ENCODE assay signal across 14 cellular contexts in genomic region chr10:73779018-73779417, GRCh38. TPM values are rescaled to one million over a fixed set of nuclear protein-coding genes. Genes with fewer than 3 reads are reported as not detected.
A peak's percentile ranks its signal among the peaks of the same experiment; 100 is the strongest.
DNase-seq lines count a peak whose midpoint lies in the region; ATAC-seq, FAIRE-seq and TF ChIP-seq lines count a peak whose summit lies in the region.
"Had no signal": no experiment of that assay in that cellular context is flagged by ENCODE, and none has a peak within 500 bp of the region (broad histone marks: within the 10 kb centered on the region; RNA-seq: fewer than 3 reads in every experiment).

No MANE protein-coding gene starts in this region.

- no peak overlapping the region for H3K27ac Mint-ChIP-seq in nephron
- peak overlapping the region; percentile 65 for H3K27ac Mint-ChIP-seq in stimulated activated naive B cell treated with anti-CD40 and anti-IgM and Interleukin-4, amounts not matched to agents 10 μg/mL and 1 μg/mL and 100 μg/mL, for 72 hours

- H3K36me3 ChIP-seq in HepG2 (replicated peaks in 1 of 2; ENCODE audit: control insufficient read depth in 1 of 2, insufficient read depth in 2 of 2, low read length in 2 of 2) (peaks cover 1 to 13% of the 10 kb centered on the region in 2 experiments; a peak in 3 of 5 replicates), right lobe of liver (peaks cover 0 to 4% (median 2%) of the 10 kb centered on the region in 4 donors), osteoblast (ENCODE audit: insufficient read depth, low read length) (peaks cover 40% of the 10 kb centered on the region)

- ATAC-seq in HepG2 = no peak
- no peak for ATAC-seq in right lobe of liver
- ATAC-seq in stimulated activated naive B cell treated with anti-CD40 and anti-IgM and Interleukin-4, amounts not matched to agents 10 μg/mL and 1 μg/mL and 100 μg/mL, for 72 hours (replicated peaks) = no peak

- TF ChIP-seq CTCF in HepG2 (CRISPR knock-in tag; IDR thresholded peaks at IDR 0.05) = no peak
- no peak for TF ChIP-seq CTCF in right lobe of liver (IDR thresholded peaks at IDR 0.05)
- TF ChIP-seq CTCF in nephron (IDR thresholded peaks at IDR 0.05; ENCODE audit: unreplicated experiment in 3 of 3) = no peak
- no peak for TF ChIP-seq CTCF in osteoblast (IDR thresholded peaks at IDR 0.05; ENCODE audit: extremely low read depth, low read depth, low read length)

- no peaks in the 10 kb centered on the region; a peak in 1 of 5 replicates for H3K27me3 ChIP-seq in HepG2 (ENCODE audit: control insufficient read depth in 1 of 2, insufficient read depth in 2 of 2, low read length in 2 of 2)
- H3K27me3 ChIP-seq in right lobe of liver = no peaks in the 10 kb centered on the region
- H3K27me3 ChIP-seq in osteoblast (ENCODE audit: insufficient read depth, low read length) = no peaks in the 10 kb centered on the region

- H3K4me1 Mint-ChIP-seq in nephron = peaks cover 52% of the 10 kb centered on the region
- H3K4me1 Mint-ChIP-seq in stimulated activated naive B cell treated with anti-CD40 and anti-IgM and Interleukin-4, amounts not matched to agents 10 μg/mL and 1 μg/mL and 100 μg/mL, for 72 hours = peaks cover 24 to 54% of the 10 kb centered on the region in 2 donors

- no peak for TF ChIP-seq POLR2A in HepG2 (IDR thresholded peaks at IDR 0.05; ENCODE audit: insufficient read depth in 1 of 2, low read depth in 2 of 2, low read length in 2 of 2)
- no peak for TF ChIP-seq POLR2A in right lobe of liver (IDR thresholded peaks at IDR 0.05)

- POLR2A ChIA-PET in HepG2 (lab: Yijun Ruan, JAX) = no interaction called here

- no peak for DNase-seq in HepG2 (ENCODE audit: low spot score)
- DNase-seq in right lobe of liver = no peak
- DNase-seq in stimulated activated naive B cell treated with anti-CD40 and anti-IgM and Interleukin-4, amounts not matched to agents 10 μg/mL and 1 μg/mL and 100 μg/mL, for 72 hours = no peak
- DNase-seq in osteoblast (ENCODE audit: insufficient read length, low spot score, missing footprints) = no peak
- DNase-seq in SW 1271 (lab: John Stamatoyannopoulos, UW) = no peak
- DNase-seq: ACHN; C1 segment of cervical spinal cord; Calu3; CD4-positive, alpha-beta T cell; DMS 273 treated with DMSO at 0.1 percent for 48 hours had no signal

- no peak overlapping the region for H2AFZ ChIP-seq in HepG2 (ENCODE audit: low read length)
- no peak overlapping the region for H2AFZ ChIP-seq in osteoblast (ENCODE audit: low read length)
- H2AFZ ChIP-seq: GM23248 had no signal

- no peaks in the 10 kb centered on the region for H3K27me3 Mint-ChIP-seq in nephron (ENCODE audit: low read depth)
- no peaks in the 10 kb centered on the region for H3K27me3 Mint-ChIP-seq in stimulated activated naive B cell treated with anti-CD40 and anti-IgM and Interleukin-4, amounts not matched to agents 10 μg/mL and 1 μg/mL and 100 μg/mL, for 72 hours
- H3K27me3 Mint-ChIP-seq: CD4-positive, alpha-beta T cell had no signal

- peaks cover 7% of the 10 kb centered on the region; the same call in 1 of the 2 replicates for H4K20me1 ChIP-seq in HepG2 (ENCODE audit: insufficient read depth, low read length)
- H4K20me1 ChIP-seq in osteoblast (ENCODE audit: insufficient read depth, low read length) = peaks cover 16% of the 10 kb centered on the region

- H3K4me1 ChIP-seq in HepG2 (ENCODE audit: insufficient read depth, low read length) (peaks cover 39% of the 10 kb centered on the region), right lobe of liver (peaks cover 0 to 34% (median 4%) of the 10 kb centered on the region in 4 donors), osteoblast (ENCODE audit: insufficient read depth, low read length) (peaks cover 41% of the 10 kb centered on the region)

- H3K9ac ChIP-seq in HepG2 (ENCODE audit: insufficient read depth, low read depth, low read length) = no peak overlapping the region
- H3K9ac ChIP-seq: GM23248 had no signal

- H3K9me3 ChIP-seq in HepG2 (ENCODE audit: low read length) = no peaks in the 10 kb centered on the region
- no peaks in the 10 kb centered on the region for H3K9me3 ChIP-seq in right lobe of liver
- H3K9me3 ChIP-seq in osteoblast (ENCODE audit: low read depth, low read length) = no peaks in the 10 kb centered on the region

- WGBS in HepG2 (ENCODE audit: low lambda C conversion rate) = 99% methylated on average over 5 of the region's 5 CpGs
- 100% methylated on average over 3 of the region's 5 CpGs for WGBS in right lobe of liver (ENCODE audit: insufficient coverage, low coverage, low lambda C conversion rate, missing lambda C conversion rate)

- H3K79me2 ChIP-seq in HepG2 (ENCODE audit: insufficient read depth, low read length) (peaks cover 64% of the 10 kb centered on the region), osteoblast (ENCODE audit: insufficient read depth, low read length) (peaks cover 86% of the 10 kb centered on the region)

- no peak for TF ChIP-seq RAD21 in HepG2 (CRISPR knock-in tag; IDR thresholded peaks at IDR 0.05)

- in situ Hi-C loops in HepG2 (cut with HindIII; ENCODE audit: extremely low pct_ligation_motif_present, low pct_unique_long_range_greater_than_20kb) = no loop called here

- peaks cover 33% of the 10 kb centered on the region for H3K36me3 Mint-ChIP-seq in nephron (ENCODE audit: low read depth)
- H3K36me3 Mint-ChIP-seq in stimulated activated naive B cell treated with anti-CD40 and anti-IgM and Interleukin-4, amounts not matched to agents 10 μg/mL and 1 μg/mL and 100 μg/mL, for 72 hours = peaks cover 18 to 30% of the 10 kb centered on the region in 2 donors

- H3K9me3 Mint-ChIP-seq in nephron = no peaks in the 10 kb centered on the region
- no peaks in the 10 kb centered on the region for H3K9me3 Mint-ChIP-seq in stimulated activated naive B cell treated with anti-CD40 and anti-IgM and Interleukin-4, amounts not matched to agents 10 μg/mL and 1 μg/mL and 100 μg/mL, for 72 hours
- H3K9me3 Mint-ChIP-seq: CD4-positive, alpha-beta T cell had no signal

- FAIRE-seq in HepG2 (lab: Jason Lieb, UNC) = no peak
- FAIRE-seq: GM18507, H54 had no signal

- no TSS peak for BruUV-seq in HepG2 (replicated peaks; lab: Mats Ljungman, UMichigan)

- TF ChIP-seq EP300 in HepG2 (IDR thresholded peaks at IDR 0.05; ENCODE audit: low read depth in 2 of 2, low read length in 2 of 2) = no peak
- TF ChIP-seq EP300 in HepG2 (CRISPR knock-in tag; IDR thresholded peaks at IDR 0.05; ENCODE audit: borderline replicate concordance) = no peak

- H3K27ac ChIP-seq in HepG2 (ENCODE audit: extremely low read length, insufficient read depth, low read length) = no peak overlapping the region
- H3K27ac ChIP-seq in right lobe of liver = no peak overlapping the region
- no peak overlapping the region for H3K27ac ChIP-seq in osteoblast (ENCODE audit: low read depth, low read length)
- H3K27ac ChIP-seq: GM23248 had no signal

- no peak overlapping the region for H3K4me2 ChIP-seq in HepG2 (ENCODE audit: low read depth, low read length)
- no peak overlapping the region for H3K4me2 ChIP-seq in osteoblast (ENCODE audit: insufficient read depth, low read length)

- CTCF ChIA-PET in HepG2 (lab: Yijun Ruan, JAX; ENCODE audit: low intra/inter-chr PET ratio, low total read pairs) = no interaction called here

- peak overlapping the region in 2 of 3 experiments; percentile 11 to 14 for H3K4me3 Mint-ChIP-seq in nephron
- H3K4me3 Mint-ChIP-seq in stimulated activated naive B cell treated with anti-CD40 and anti-IgM and Interleukin-4, amounts not matched to agents 10 μg/mL and 1 μg/mL and 100 μg/mL, for 72 hours = no peak overlapping the region

- H3K4me3 ChIP-seq in HepG2 (replicated peaks in 1 of 3; ENCODE audit: insufficient read depth in 1 of 3, low read depth in 2 of 3, low read length in 3 of 3) (no peak overlapping the region), right lobe of liver (no peak overlapping the region), osteoblast (ENCODE audit: insufficient read depth, low read length) (no peak overlapping the region)
- H3K4me3 ChIP-seq: GM23248 had no signal

- intact Hi-C loops in HepG2 (cut with micrococcal nuclease; ENCODE audit: unreplicated experiment) = no loop called here
- intact Hi-C loops in right lobe of liver (cut with DNase I) = no loop called here

RNA-seq across cellular contexts. Expression of gene CHCHD1, which starts 2.8 kb away (rescaled TPM):
- total RNA-seq in HepG2 (2016; rRNA removed; fragmentation: Illumina TruSeq; extraction: Trizol) = 71.2 and 91.7 TPM in 2 replicates
- total RNA-seq in HepG2 (2016; cell fraction: cytosol; rRNA removed; fragmentation: Illumina TruSeq; extraction: Trizol; ENCODE audit: low read depth) = 16.2 and 16.7 TPM in 2 replicates
- 69.8 and 94.8 TPM in 2 replicates for total RNA-seq in HepG2 (2016; cell fraction: insoluble cytoplasmic fraction; rRNA removed; fragmentation: Illumina TruSeq; extraction: Trizol)
- 32.5 and 34.2 TPM in 2 replicates for total RNA-seq in HepG2 (2016; cell fraction: membrane; rRNA removed; fragmentation: Illumina TruSeq; extraction: Trizol)
- 30.4 and 32.6 TPM in 2 replicates for total RNA-seq in HepG2 (2016; cell fraction: nucleus; rRNA removed; fragmentation: Illumina TruSeq; extraction: Trizol)
- polyA plus RNA-seq in HepG2 (2011; rRNA removed) = 30.6 and 36.9 TPM in 2 replicates
- polyA plus RNA-seq in HepG2 (2011; cell fraction: cytosol; rRNA removed) = 35.1 and 36.6 TPM in 2 replicates
- 8.8 and 9.9 TPM in 2 replicates for polyA plus RNA-seq in HepG2 (2011; cell fraction: nucleus; rRNA removed)
- 40.1 and 41.3 TPM in 2 replicates for polyA plus RNA-seq in HepG2 (2012)
- polyA plus RNA-seq in HepG2 (2016; cell fraction: cytosol; fragmentation: Illumina TruSeq; extraction: Trizol; ENCODE audit: low read depth) = 16.6 and 17.9 TPM in 2 replicates
- polyA plus RNA-seq in HepG2 (2016; cell fraction: insoluble cytoplasmic fraction; fragmentation: Illumina TruSeq; extraction: Trizol; ENCODE audit: low read depth) = 90.2 and 95.1 TPM in 2 replicates
- polyA plus RNA-seq in HepG2 (2016; cell fraction: membrane; fragmentation: Illumina TruSeq; extraction: Trizol; ENCODE audit: low read depth) = 27.2 and 27.4 TPM in 2 replicates
- polyA plus RNA-seq in HepG2 (2016; cell fraction: nucleus; fragmentation: Illumina TruSeq; extraction: Trizol; ENCODE audit: insufficient read depth, low read depth) = 45.9 and 52.1 TPM in 2 replicates
- polyA minus RNA-seq in HepG2 (2011; rRNA and poly(A)+ RNA removed; ENCODE audit: low replicate concordance) = 5.0 and 8.3 TPM in 2 replicates
- polyA minus RNA-seq in HepG2 (2011; cell fraction: cytosol; rRNA and poly(A)+ RNA removed) = 5.5 TPM in 2 replicates
- polyA minus RNA-seq in HepG2 (2011; cell fraction: nucleus; rRNA and poly(A)+ RNA removed) = 7.7 and 9.1 TPM in 2 replicates
- total RNA-seq in right lobe of liver = 10 to 100 TPM; 13.0 to 25.1 (median 17.4) TPM
- total RNA-seq in osteoblast = 11.2 and 12.7 TPM in 2 replicates

RNA-seq across cellular contexts. Expression of gene ZSWIM8, which starts 6.4 kb away (rescaled TPM):
- total RNA-seq in HepG2 (2016; rRNA removed; fragmentation: Illumina TruSeq; extraction: Trizol) (21.0 and 39.9 TPM in 2 replicates), right lobe of liver (100 to 1,000 TPM in 1 of 6 experiments, 10 to 100 TPM in 5; 52.2 to 107 (median 77.5) TPM), osteoblast (63.1 and 76.7 TPM in 2 replicates)
- total RNA-seq in HepG2 (2016; cell fraction: cytosol; rRNA removed; fragmentation: Illumina TruSeq; extraction: Trizol; ENCODE audit: low read depth) = 5.7 and 8.2 TPM in 2 replicates
- total RNA-seq in HepG2 (2016; cell fraction: insoluble cytoplasmic fraction; rRNA removed; fragmentation: Illumina TruSeq; extraction: Trizol) = 13.7 and 36.6 TPM in 2 replicates
- total RNA-seq in HepG2 (2016; cell fraction: membrane; rRNA removed; fragmentation: Illumina TruSeq; extraction: Trizol) = 9.3 and 11.2 TPM in 2 replicates
- total RNA-seq in HepG2 (2016; cell fraction: nucleus; rRNA removed; fragmentation: Illumina TruSeq; extraction: Trizol) = 35.4 and 47.5 TPM in 2 replicates
- 98.2 and 142 TPM in 2 replicates for polyA plus RNA-seq in HepG2 (2011; rRNA removed)
- 41.1 and 57.3 TPM in 2 replicates for polyA plus RNA-seq in HepG2 (2011; cell fraction: cytosol; rRNA removed)
- polyA plus RNA-seq in HepG2 (2011; cell fraction: nucleus; rRNA removed) = 505 and 598 TPM in 2 replicates
- 43.3 and 58.7 TPM in 2 replicates for polyA plus RNA-seq in HepG2 (2012)
- 3.7 and 6.8 TPM in 2 replicates for polyA plus RNA-seq in HepG2 (2016; cell fraction: cytosol; fragmentation: Illumina TruSeq; extraction: Trizol; ENCODE audit: low read depth)
- 21.2 and 30.3 TPM in 2 replicates for polyA plus RNA-seq in HepG2 (2016; cell fraction: insoluble cytoplasmic fraction; fragmentation: Illumina TruSeq; extraction: Trizol; ENCODE audit: low read depth)
- polyA plus RNA-seq in HepG2 (2016; cell fraction: membrane; fragmentation: Illumina TruSeq; extraction: Trizol; ENCODE audit: low read depth) = 6.6 and 11.5 TPM in 2 replicates
- polyA plus RNA-seq in HepG2 (2016; cell fraction: nucleus; fragmentation: Illumina TruSeq; extraction: Trizol; ENCODE audit: insufficient read depth, low read depth) = 118 and 128 TPM in 2 replicates
- polyA minus RNA-seq in HepG2 (2011; rRNA and poly(A)+ RNA removed; ENCODE audit: low replicate concordance) = 83.5 and 181 TPM in 2 replicates
- 31.5 and 36.5 TPM in 2 replicates for polyA minus RNA-seq in HepG2 (2011; cell fraction: cytosol; rRNA and poly(A)+ RNA removed)
- 64.2 and 73.5 TPM in 2 replicates for polyA minus RNA-seq in HepG2 (2011; cell fraction: nucleus; rRNA and poly(A)+ RNA removed)

RNA-seq across cellular contexts. Expression of gene NDST2, which starts 32.4 kb away (rescaled TPM):
- 5.6 and 10.7 TPM in 2 replicates for total RNA-seq in HepG2 (2016; rRNA removed; fragmentation: Illumina TruSeq; extraction: Trizol)
- 16.0 and 17.7 TPM in 2 replicates for total RNA-seq in HepG2 (2016; cell fraction: cytosol; rRNA removed; fragmentation: Illumina TruSeq; extraction: Trizol; ENCODE audit: low read depth)
- 5.8 and 12.0 TPM in 2 replicates for total RNA-seq in HepG2 (2016; cell fraction: insoluble cytoplasmic fraction; rRNA removed; fragmentation: Illumina TruSeq; extraction: Trizol)
- total RNA-seq in HepG2 (2016; cell fraction: membrane; rRNA removed; fragmentation: Illumina TruSeq; extraction: Trizol) = 14.8 and 15.7 TPM in 2 replicates
- 12.9 and 13.7 TPM in 2 replicates for total RNA-seq in HepG2 (2016; cell fraction: nucleus; rRNA removed; fragmentation: Illumina TruSeq; extraction: Trizol)
- polyA plus RNA-seq in HepG2 (2011; rRNA removed) = 25.5 and 30.1 TPM in 2 replicates
- 15.0 and 15.4 TPM in 2 replicates for polyA plus RNA-seq in HepG2 (2011; cell fraction: cytosol; rRNA removed)
- 56.8 and 69.5 TPM in 2 replicates for polyA plus RNA-seq in HepG2 (2011; cell fraction: nucleus; rRNA removed)
- 12.6 and 13.9 TPM in 2 replicates for polyA plus RNA-seq in HepG2 (2012)
- polyA plus RNA-seq in HepG2 (2016; cell fraction: cytosol; fragmentation: Illumina TruSeq; extraction: Trizol; ENCODE audit: low read depth) = 16.0 and 16.1 TPM in 2 replicates
- polyA plus RNA-seq in HepG2 (2016; cell fraction: insoluble cytoplasmic fraction; fragmentation: Illumina TruSeq; extraction: Trizol; ENCODE audit: low read depth) = 6.2 and 6.4 TPM in 2 replicates
- 9.1 and 12.0 TPM in 2 replicates for polyA plus RNA-seq in HepG2 (2016; cell fraction: membrane; fragmentation: Illumina TruSeq; extraction: Trizol; ENCODE audit: low read depth)
- polyA plus RNA-seq in HepG2 (2016; cell fraction: nucleus; fragmentation: Illumina TruSeq; extraction: Trizol; ENCODE audit: insufficient read depth, low read depth) = 24.6 and 30.8 TPM in 2 replicates
- 20.2 and 41.2 TPM in 2 replicates for polyA minus RNA-seq in HepG2 (2011; rRNA and poly(A)+ RNA removed; ENCODE audit: low replicate concordance)
- polyA minus RNA-seq in HepG2 (2011; cell fraction: cytosol; rRNA and poly(A)+ RNA removed) = 10.4 and 10.5 TPM in 2 replicates
- polyA minus RNA-seq in HepG2 (2011; cell fraction: nucleus; rRNA and poly(A)+ RNA removed) = 55.5 and 70.7 TPM in 2 replicates
- 10 to 100 TPM in 5 of 6 experiments, 1 to 10 TPM in 1; 9.5 to 14.8 (median 12.2) TPM for total RNA-seq in right lobe of liver
- 30.4 and 35.8 TPM in 2 replicates for total RNA-seq in osteoblast

RNA-seq across cellular contexts. Expression of gene SEC24C, which starts 34.8 kb away (rescaled TPM):
- total RNA-seq in HepG2 (2016; rRNA removed; fragmentation: Illumina TruSeq; extraction: Trizol) (63.1 and 66.5 TPM in 2 replicates), right lobe of liver (10 to 100 TPM; 39.4 to 43.4 (median 41.0) TPM), osteoblast (28.3 and 28.6 TPM in 2 replicates)
- total RNA-seq in HepG2 (2016; cell fraction: cytosol; rRNA removed; fragmentation: Illumina TruSeq; extraction: Trizol; ENCODE audit: low read depth) = 5.7 and 6.6 TPM in 2 replicates
- 57.3 and 62.0 TPM in 2 replicates for total RNA-seq in HepG2 (2016; cell fraction: insoluble cytoplasmic fraction; rRNA removed; fragmentation: Illumina TruSeq; extraction: Trizol)
- total RNA-seq in HepG2 (2016; cell fraction: membrane; rRNA removed; fragmentation: Illumina TruSeq; extraction: Trizol) = 19.5 and 20.7 TPM in 2 replicates
- 36.4 and 38.8 TPM in 2 replicates for total RNA-seq in HepG2 (2016; cell fraction: nucleus; rRNA removed; fragmentation: Illumina TruSeq; extraction: Trizol)
- polyA plus RNA-seq in HepG2 (2011; rRNA removed) = 66.4 and 74.3 TPM in 2 replicates
- polyA plus RNA-seq in HepG2 (2011; cell fraction: cytosol; rRNA removed) = 40.0 and 44.0 TPM in 2 replicates
- polyA plus RNA-seq in HepG2 (2011; cell fraction: nucleus; rRNA removed) = 134 and 139 TPM in 2 replicates
- polyA plus RNA-seq in HepG2 (2012) = 42.2 and 45.9 TPM in 2 replicates
- 3.5 and 3.8 TPM in 2 replicates for polyA plus RNA-seq in HepG2 (2016; cell fraction: cytosol; fragmentation: Illumina TruSeq; extraction: Trizol; ENCODE audit: low read depth)
- 45.3 and 53.1 TPM in 2 replicates for polyA plus RNA-seq in HepG2 (2016; cell fraction: insoluble cytoplasmic fraction; fragmentation: Illumina TruSeq; extraction: Trizol; ENCODE audit: low read depth)
- polyA plus RNA-seq in HepG2 (2016; cell fraction: membrane; fragmentation: Illumina TruSeq; extraction: Trizol; ENCODE audit: low read depth) = 8.7 and 10.2 TPM in 2 replicates
- 60.4 and 69.2 TPM in 2 replicates for polyA plus RNA-seq in HepG2 (2016; cell fraction: nucleus; fragmentation: Illumina TruSeq; extraction: Trizol; ENCODE audit: insufficient read depth, low read depth)
- 140 and 157 TPM in 2 replicates for polyA minus RNA-seq in HepG2 (2011; rRNA and poly(A)+ RNA removed; ENCODE audit: low replicate concordance)
- 50.5 and 52.3 TPM in 2 replicates for polyA minus RNA-seq in HepG2 (2011; cell fraction: cytosol; rRNA and poly(A)+ RNA removed)
- 40.4 and 42.8 TPM in 2 replicates for polyA minus RNA-seq in HepG2 (2011; cell fraction: nucleus; rRNA and poly(A)+ RNA removed)

Comparison
In these comparisons a context has a peak if more than half of its experiments do, and no peak if none do; other contexts are left out.
1. H3K4me3 Mint-ChIP-seq: peak in nephron (2 of 3); none in stimulated activated naive B cell treated with anti-CD40 and anti-IgM and Interleukin-4, amounts not matched to agents 10 μg/mL and 1 μg/mL and 100 μg/mL, for 72 hours (0 of 2).